21 cellular contexts compared by ENCODE assay signal in the genomic region with DNA sequence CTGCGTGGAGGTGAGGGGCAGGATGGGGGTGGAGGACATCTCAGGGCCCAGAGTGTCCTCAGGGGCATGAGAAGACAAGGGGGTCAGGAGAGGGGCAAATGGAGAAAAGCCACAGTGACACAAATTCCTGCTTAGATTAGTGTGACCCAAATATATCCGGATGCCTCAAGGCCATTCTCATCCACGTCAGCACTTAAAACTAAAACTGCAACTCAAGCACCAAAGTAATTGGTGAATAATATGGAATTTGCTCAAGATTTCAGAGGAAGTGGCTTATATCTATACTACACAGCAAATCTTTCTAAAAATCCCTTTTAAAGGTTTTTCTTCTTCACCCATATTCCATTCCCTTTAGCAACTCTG. TPM values are rescaled to one million over a fixed set of nuclear protein-coding genes. Genes with fewer than 3 reads are reported as not detected.
A peak's percentile ranks its signal among the peaks of the same experiment; 100 is the strongest.
DNase-seq lines count a peak whose midpoint lies in the region; ATAC-seq and TF ChIP-seq lines count a peak whose summit lies in the region.
"Had no signal": no experiment of that assay in that cellular context is flagged by ENCODE, and none has a peak within 500 bp of the region (broad histone marks: within the 10 kb centered on the region; RNA-seq: fewer than 3 reads in every experiment).

No MANE protein-coding gene starts in this region.

- no peak for ATAC-seq in CD4-positive, CD25-positive, alpha-beta regulatory T cell (ENCODE audit: low read depth in 2 of 2)
- no peak for ATAC-seq in T-cell (replicated peaks in 1 of 4)
- ATAC-seq in HG03196 (IDR thresholded peaks at IDR 0.05; ENCODE audit: unreplicated experiment), result no peak
- no peak for ATAC-seq in HG03139 (IDR thresholded peaks at IDR 0.05; ENCODE audit: unreplicated experiment)
- ATAC-seq: WTC11 had no signal

- peaks cover 66% of the 10 kb centered on the region for H3K36me3 Mint-ChIP-seq in CD4-positive, CD25-positive, alpha-beta regulatory T cell
- H3K36me3 Mint-ChIP-seq in T-cell, result peaks cover 72% of the 10 kb centered on the region
- H3K36me3 Mint-ChIP-seq: WTC11 had no signal

- no peaks in the 10 kb centered on the region for H3K27me3 ChIP-seq in CD4-positive, CD25-positive, alpha-beta regulatory T cell (ENCODE audit: control insufficient read depth, insufficient read depth, low read length)
- H3K27me3 ChIP-seq in adrenal gland, result no peaks in the 10 kb centered on the region
- H3K27me3 ChIP-seq: BE2C, colonic mucosa had no signal

- H3K4me3 Mint-ChIP-seq in CD4-positive, CD25-positive, alpha-beta regulatory T cell, result peak overlapping the region; percentile 85 to 94 (median 89)
- H3K4me3 Mint-ChIP-seq in T-cell, result peak overlapping the region; percentile 63 to 78 (median 70)
- H3K4me3 Mint-ChIP-seq: neural crest cell, WTC11 had no signal

- 44 to 62% (median 51%) methylated on average over 3 of the region's 3 CpGs for WGBS in adrenal gland, 4 donors

- peaks cover 49 to 93% (median 70%) of the 10 kb centered on the region in 4 donors for H3K4me1 Mint-ChIP-seq in CD4-positive, CD25-positive, alpha-beta regulatory T cell
- peaks cover 90 to 94% (median 91%) of the 10 kb centered on the region in 3 donors for H3K4me1 Mint-ChIP-seq in T-cell

- TF ChIP-seq CTCF in adrenal gland (IDR thresholded peaks at IDR 0.05), result no peak

- no peaks in the 10 kb centered on the region for H3K27me3 Mint-ChIP-seq in CD4-positive, CD25-positive, alpha-beta regulatory T cell
- H3K27me3 Mint-ChIP-seq in T-cell, result no peaks in the 10 kb centered on the region

- DNase-seq in AML-193 (lab: John Stamatoyannopoulos, UW) (peak; percentile 33 to 45), T-cell (no peak), foreskin melanocyte (peak; percentile 32), adrenal gland (no peak), DMS 273 (lab: John Stamatoyannopoulos, UW; ENCODE audit: unreplicated experiment) (no peak)
- no peak for DNase-seq in CD4-positive, CD25-positive, alpha-beta regulatory T cell
- DNase-seq: BE2C, colonic mucosa, EL, erythroblast, NCI-H2107, NCI-H69, PC-9, SW 1271 had no signal

- no peaks in the 10 kb centered on the region for H3K9me3 Mint-ChIP-seq in CD4-positive, CD25-positive, alpha-beta regulatory T cell
- no peaks in the 10 kb centered on the region for H3K9me3 Mint-ChIP-seq in T-cell
- H3K9me3 Mint-ChIP-seq: neural crest cell, WTC11 had no signal

- intact Hi-C loops in adrenal gland (cut with DNase I), result no loop called here

- H3K27ac Mint-ChIP-seq in CD4-positive, CD25-positive, alpha-beta regulatory T cell, result peak overlapping the region; percentile 96 to 99 (median 98)
- peak overlapping the region; percentile 99 for H3K27ac Mint-ChIP-seq in T-cell
- H3K27ac Mint-ChIP-seq: WTC11 had no signal

- CTCF ChIA-PET in T-cell (lab: Charles Lee), result interaction anchor here in 1 of 2 donors (0.9 to 1.3 kb wide), 2 partner anchors 10 to 11 kb away, joined by 3 read pairs; no protein-coding TSS in a partner anchor

- H3K4me3 ChIP-seq in CD4-positive, CD25-positive, alpha-beta regulatory T cell (ENCODE audit: low read depth, low read length), result peak overlapping the region; percentile 26
- H3K4me3 ChIP-seq in adrenal gland, result no peak overlapping the region
- H3K4me3 ChIP-seq: colonic mucosa, GM12878, lung, PC-9, thoracic aorta had no signal

- H3K36me3 ChIP-seq in CD4-positive, CD25-positive, alpha-beta regulatory T cell (ENCODE audit: control insufficient read depth, insufficient read depth, low read length), result peaks cover 58% of the 10 kb centered on the region
- no peaks in the 10 kb centered on the region for H3K36me3 ChIP-seq in adrenal gland (replicated peaks in 1 of 2)
- H3K36me3 ChIP-seq: BE2C, colonic mucosa, thoracic aorta had no signal

- H3K27ac ChIP-seq in CD4-positive, CD25-positive, alpha-beta regulatory T cell (ENCODE audit: insufficient read depth, low read length, poor library complexity, severe bottlenecking), result peak overlapping the region; percentile 78
- peak overlapping the region in 2 of 5 donors; percentile 44 to 67 for H3K27ac ChIP-seq in adrenal gland
- H3K27ac ChIP-seq: PC-9 had no signal

- H3K4me1 ChIP-seq in CD4-positive, CD25-positive, alpha-beta regulatory T cell (ENCODE audit: control insufficient read depth, insufficient read depth, low read length, poor library complexity, severe bottlenecking), result peaks cover 79% of the 10 kb centered on the region
- H3K4me1 ChIP-seq in adrenal gland (replicated peaks in 1 of 2), result peaks cover 0 to 20% of the 10 kb centered on the region in 2 donors
- H3K4me1 ChIP-seq: BE2C, colonic mucosa had no signal

- POLR2A ChIA-PET in T-cell (lab: Charles Lee), result interaction anchor here in 1 of 2 donors (0.7 to 1.4 kb wide), 2 partner anchors 10 to 59 kb away, joined by 3 to 11 read pairs; no protein-coding TSS in a partner anchor

- H3K9me3 ChIP-seq in CD4-positive, CD25-positive, alpha-beta regulatory T cell (ENCODE audit: control insufficient read depth in 2 of 2, low read length in 2 of 2), result no peaks in the 10 kb centered on the region
- no peaks in the 10 kb centered on the region for H3K9me3 ChIP-seq in adrenal gland (replicated peaks in 1 of 3)
- H3K9me3 ChIP-seq: BE2C, colonic mucosa, thoracic aorta had no signal

- no peak for TF ChIP-seq POLR2A in adrenal gland (IDR thresholded peaks at IDR 0.05)

RNA-seq across cellular contexts. Expression of a gene that starts 15.1 kb away (rescaled TPM):
- total RNA-seq in CD4-positive, CD25-positive, alpha-beta regulatory T cell, result 247 TPM
- polyA plus RNA-seq in CD4-positive, CD25-positive, alpha-beta regulatory T cell, result 100 to 1,000 TPM; 134 to 142 (median 139) TPM
- total RNA-seq in T-cell, result 100 to 1,000 TPM; 221 to 311 (median 298) TPM
- total RNA-seq in adrenal gland, result 10 to 100 TPM in 1 of 8 donors, 1 to 10 TPM in 7; 2.3 to 11.5 (median 6.1) TPM
- polyA plus RNA-seq in adrenal gland, result 10 to 100 TPM in 2 of 3 donors, 1 to 10 TPM in 1; 1.6 to 26.1 (median 21.3) TPM

RNA-seq across cellular contexts. Expression of a gene that starts 29.6 kb away (rescaled TPM):
- 37.3 TPM for total RNA-seq in CD4-positive, CD25-positive, alpha-beta regulatory T cell
- 1 to 10 TPM; 3.8 to 6.6 (median 5.1) TPM for polyA plus RNA-seq in CD4-positive, CD25-positive, alpha-beta regulatory T cell
- 10 to 100 TPM; 36.8 to 41.3 (median 37.9) TPM for total RNA-seq in T-cell
- 10 to 100 TPM; 14.9 to 32.9 (median 21.6) TPM for total RNA-seq in adrenal gland
- polyA plus RNA-seq in adrenal gland, result 10 to 100 TPM; 15.3 to 39.8 (median 29.5) TPM

RNA-seq across cellular contexts. Expression of a gene that starts 53.2 kb away (rescaled TPM):
- 66.6 TPM for total RNA-seq in CD4-positive, CD25-positive, alpha-beta regulatory T cell
- 10 to 100 TPM; 18.7 to 25.1 (median 20.5) TPM for polyA plus RNA-seq in CD4-positive, CD25-positive, alpha-beta regulatory T cell
- total RNA-seq in T-cell (10 to 100 TPM; 72.7 to 91.3 (median 84.8) TPM), adrenal gland (10 to 100 TPM; 26.1 to 74.0 (median 45.2) TPM)
- 100 to 1,000 TPM in 2 of 3 donors, 10 to 100 TPM in 1; 25.3 to 185 (median 100) TPM for polyA plus RNA-seq in adrenal gland

Comparison
In these comparisons a context has a peak if more than half of its experiments do, and no peak if none do; other contexts are left out.
1. DNase-seq: peak in AML-193 (2 of 2) and foreskin melanocyte (single experiment); none in CD4-positive, CD25-positive, alpha-beta regulatory T cell (0 of 3), T-cell (0 of 34), adrenal gland (0 of 7) and DMS 273 (single experiment).
2. RNA of a gene that starts 15.1 kb away (total RNA-seq): 221 to 311 TPM in T-cell and 247 TPM in CD4-positive, CD25-positive, alpha-beta regulatory T cell (single experiment); 2.3 to 11.5 TPM in adrenal gland; every median in the first group is over 10 times any median in the second.